In the genomic region with DNA sequence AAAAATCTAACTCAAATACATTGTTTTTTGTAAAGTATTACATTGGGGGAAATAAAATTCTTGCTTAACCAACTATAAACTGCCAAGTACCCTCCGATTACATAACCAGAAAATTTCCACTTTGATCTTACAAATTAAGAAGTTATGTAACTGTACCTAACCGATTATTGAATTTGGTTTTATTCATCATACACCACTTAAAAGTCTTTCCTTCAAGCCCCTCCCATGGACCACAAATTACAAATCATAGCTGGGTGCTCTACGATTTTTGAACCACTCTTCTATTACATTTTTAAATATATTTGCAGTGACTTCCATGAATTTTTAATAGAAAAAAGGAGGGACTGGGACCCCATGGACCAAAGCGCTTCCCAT, we compare ENCODE assay signal across 8 cellular contexts. TPM values are rescaled to one million over a fixed set of nuclear protein-coding genes. Genes with fewer than 3 reads are reported as not detected.
A peak's percentile ranks its signal among the peaks of the same experiment; 100 is the strongest.
DNase-seq lines count a peak whose midpoint lies in the region; ATAC-seq, FAIRE-seq and TF ChIP-seq lines count a peak whose summit lies in the region.

No MANE protein-coding gene starts in this region.

- no peak for TF ChIP-seq POLR2A in A549 (IDR thresholded peaks at IDR 0.05; ENCODE audit: low read length)
- no peak for TF ChIP-seq POLR2A in lower leg skin (IDR thresholded peaks at IDR 0.05)
- TF ChIP-seq POLR2A in vagina (IDR thresholded peaks at IDR 0.05): no peak

- H3K4me2 ChIP-seq in A549 (peak overlapping the region; percentile 80), H9 (ENCODE audit: insufficient read depth, insufficient read length, low read length) (peak overlapping the region; percentile 22)

- no peak overlapping the region for H2BK120ac ChIP-seq in H9 (ENCODE audit: low read depth, low read length, poor library complexity, severe bottlenecking)

- no peak overlapping the region for H3K56ac ChIP-seq in H9 (ENCODE audit: insufficient read length, low read depth, low read length)

- H3K14ac ChIP-seq in H9 (ENCODE audit: insufficient read depth, low read length): peak overlapping the region; percentile 91; the same call in 1 of the 2 replicates

- peak overlapping the region; percentile 86 for H3K9ac ChIP-seq in H9 (ENCODE audit: extremely low read depth, insufficient read length, low read length)

- H2BK5ac ChIP-seq in H9 (ENCODE audit: insufficient read length, low read length): no peak overlapping the region

- H2BK12ac ChIP-seq in H9 (ENCODE audit: insufficient read length, low read depth, low read length): no peak overlapping the region

- H3K18ac ChIP-seq in H9 (ENCODE audit: insufficient read length, low read depth, low read length): peak overlapping the region; percentile 66

- no peaks in the 10 kb centered on the region for H3K79me1 ChIP-seq in H9 (ENCODE audit: insufficient read depth, low read depth, low read length, poor library complexity, severe bottlenecking)

- no peak for FAIRE-seq in A549 (lab: Jason Lieb, UNC)
- no peak for FAIRE-seq in RCC 7860 (lab: Jason Lieb, UNC)

- WGBS in A549 (ENCODE audit: missing lambda C conversion rate): 16% methylated on average over 4 of the region's 4 CpGs
- WGBS in H9 (ENCODE audit: extremely low coverage, insufficient read length, low lambda C conversion rate): no CpG with 5 or more reads among the region's 4 CpGs
- 5 to 7% methylated on average over 4 of the region's 4 CpGs for WGBS in lower leg skin, 2 donors

- ATAC-seq in A549: 0 out of 6 replicates have a peak, but pooled peaks of 1 of the 2 experiments have one; percentile 3

- H3K27me3 Mint-ChIP-seq in H9 (ENCODE audit: low read depth): no peaks in the 10 kb centered on the region

- no peaks in the 10 kb centered on the region for H4K20me1 ChIP-seq in H9 (ENCODE audit: control insufficient read depth, insufficient read depth, insufficient read length)

- H3K36me3 Mint-ChIP-seq in H9 (ENCODE audit: insufficient read depth in 1 of 3, low read depth in 3 of 3): peaks cover 28 to 34% (median 33%) of the 10 kb centered on the region in 3 experiments

- TF ChIP-seq RAD21 in A549 (conservative IDR thresholded peaks at IDR 0.05 in 1 of 2, IDR thresholded peaks at IDR 0.05 in 1 of 2): no peak

- H3K9me3 ChIP-seq in A549 (peaks cover 40% of the 10 kb centered on the region), H9 (ENCODE audit: control insufficient read depth, low read depth, low read length) (peaks cover 2% of the 10 kb centered on the region), ascending aorta (no peaks in the 10 kb centered on the region), vagina (no peaks in the 10 kb centered on the region)

- DNase-seq in A549 (ENCODE audit: low read depth in 1 of 2, low spot score in 1 of 2): peak; percentile 6 to 11
- DNase-seq in H9: no peak
- no peak for DNase-seq in ascending aorta (ENCODE audit: low spot score in 2 of 2)
- no peak for DNase-seq in lower leg skin (ENCODE audit: low spot score in 2 of 2)
- no peak for DNase-seq in vagina (ENCODE audit: extremely low spot score in 2 of 2)
- no peak for DNase-seq in SKM-1 (lab: John Stamatoyannopoulos, UW; ENCODE audit: unreplicated experiment)
- no peak for DNase-seq in RCC 7860 (ENCODE audit: low spot score)
- DNase-seq in NCI-H2196 (lab: John Stamatoyannopoulos, UW; ENCODE audit: unreplicated experiment): no peak

- intact Hi-C loops in ascending aorta (cut with DNase I): loop anchor here (2.0 to 10.0 kb wide), 7 partner anchors 21 to 810 kb away; a partner anchor contains a TSS
- intact Hi-C loops in lower leg skin (cut with DNase I; ENCODE audit: low total_unique reads): no loop called here
- intact Hi-C loops in vagina (cut with DNase I): no loop called here

- H3K4me1 ChIP-seq in A549: no peaks in the 10 kb centered on the region
- H3K4me1 ChIP-seq in H9 (ENCODE audit: insufficient read depth, low read length): no peaks in the 10 kb centered on the region
- H3K4me1 ChIP-seq in ascending aorta: peaks cover 2 to 30% of the 10 kb centered on the region in 2 donors
- H3K4me1 ChIP-seq in vagina: peaks cover 51% of the 10 kb centered on the region

- peaks cover 45 to 66% of the 10 kb centered on the region in 2 experiments for H3K9me3 Mint-ChIP-seq in H9

- H3K27ac Mint-ChIP-seq in H9: peak overlapping the region in 2 of 3 experiments; percentile 72 to 100; a peak in 4 of 7 replicates

- H2AK5ac ChIP-seq in H9 (ENCODE audit: insufficient read length, low read length): no peak overlapping the region

- no peak overlapping the region for H4K5ac ChIP-seq in H9 (ENCODE audit: insufficient read length, low read depth, low read length)

- H3K4me1 Mint-ChIP-seq in H9: peaks cover 15 to 24% of the 10 kb centered on the region in 2 experiments

- peaks cover 2% of the 10 kb centered on the region; the same call in 1 of the 2 replicates for H3K79me2 ChIP-seq in H9 (ENCODE audit: insufficient read depth, low read length)

- peak overlapping the region; percentile 74 for H3K4me3 ChIP-seq in A549
- peak overlapping the region; percentile 67 to 80 for H3K4me3 ChIP-seq in ascending aorta
- H3K4me3 ChIP-seq in lower leg skin (ENCODE audit: low read depth, poor library complexity, severe bottlenecking): peak overlapping the region; percentile 77
- H3K4me3 ChIP-seq in vagina: peak overlapping the region; percentile 77 to 80

- no peak overlapping the region for H4K91ac ChIP-seq in H9 (ENCODE audit: insufficient read length, low read depth, low read length)

- POLR2A ChIA-PET in A549 (lab: Yijun Ruan, JAX): interaction anchor here (0.6 to 0.7 kb wide), 3 partner anchors 231 to 385 kb away, joined by 3 to 7 read pairs (median 3); no protein-coding TSS in a partner anchor

- no peak overlapping the region for H2AFZ ChIP-seq in H9 (ENCODE audit: low read length)

- TF ChIP-seq CTCF in A549 (IDR thresholded peaks at IDR 0.05) (no peak), H9 (conservative IDR thresholded peaks at IDR 0.05) (no peak), ascending aorta (IDR thresholded peaks at IDR 0.05) (no peak), lower leg skin (IDR thresholded peaks at IDR 0.05) (no peak), vagina (IDR thresholded peaks at IDR 0.05) (no peak)

- no peak overlapping the region for H3T11ph ChIP-seq in H9 (ENCODE audit: low read length)

- CTCF ChIA-PET in A549 (lab: Yijun Ruan, JAX): no interaction called here

- H3K23ac ChIP-seq in H9 (ENCODE audit: insufficient read length, low read depth, low read length): no peak overlapping the region

- H3K27ac ChIP-seq in A549 (peak overlapping the region; percentile 70 to 84), H9 (ENCODE audit: insufficient read length, low read depth, low read length) (no peak overlapping the region), ascending aorta (peak overlapping the region; percentile 79 to 89), vagina (peak overlapping the region; percentile 86)

- H2BK15ac ChIP-seq in H9 (ENCODE audit: low read depth, low read length): no peak overlapping the region

- H3K23me2 ChIP-seq in H9 (ENCODE audit: insufficient read length, low read depth, low read length, poor library complexity, severe bottlenecking): no peaks in the 10 kb centered on the region

- no peak overlapping the region for H3K4ac ChIP-seq in H9 (ENCODE audit: low read depth, low read length)

- no peaks in the 10 kb centered on the region for H3K27me3 ChIP-seq in H9 (ENCODE audit: insufficient read depth, low read length)
- H3K27me3 ChIP-seq in ascending aorta: no peaks in the 10 kb centered on the region
- no peaks in the 10 kb centered on the region for H3K27me3 ChIP-seq in vagina

- no peak overlapping the region for H4K8ac ChIP-seq in H9 (replicated peaks; ENCODE audit: insufficient read length, low read depth, low read length)

- no peak for TF ChIP-seq EP300 in A549 (IDR thresholded peaks at IDR 0.05)

- H3K36me3 ChIP-seq in ascending aorta: no peaks in the 10 kb centered on the region
- H3K36me3 ChIP-seq in vagina: no peaks in the 10 kb centered on the region

- peak overlapping the region; percentile 97 to 100 for H3K4me3 Mint-ChIP-seq in H9

- no peak overlapping the region for H2BK20ac ChIP-seq in H9 (ENCODE audit: low read depth, low read length, poor library complexity, severe bottlenecking)

TF ChIP-seq in A549, 52 proteins besides CTCF, POLR2A, EP300 and RAD21:
- TF ChIP-seq MAFK (IDR thresholded peaks at IDR 0.05; ENCODE audit: partially characterized antibody) (no peak), SREBF2 (IDR thresholded peaks at IDR 0.05) (no peak), HOXB5 (CRISPR knock-in tag; IDR thresholded peaks at IDR 0.05) (no peak), CHD2 (IDR thresholded peaks at IDR 0.05; ENCODE audit: low read length, partially characterized antibody) (no peak), ZSCAN20 (CRISPR knock-in tag; IDR thresholded peaks at IDR 0.05) (no peak), CBX2 (IDR thresholded peaks at IDR 0.05; ENCODE audit: borderline replicate concordance, low read depth) (no peak), FOSB (CRISPR knock-in tag; IDR thresholded peaks at IDR 0.05) (no peak)
- TF ChIP-seq, protein P1, sequence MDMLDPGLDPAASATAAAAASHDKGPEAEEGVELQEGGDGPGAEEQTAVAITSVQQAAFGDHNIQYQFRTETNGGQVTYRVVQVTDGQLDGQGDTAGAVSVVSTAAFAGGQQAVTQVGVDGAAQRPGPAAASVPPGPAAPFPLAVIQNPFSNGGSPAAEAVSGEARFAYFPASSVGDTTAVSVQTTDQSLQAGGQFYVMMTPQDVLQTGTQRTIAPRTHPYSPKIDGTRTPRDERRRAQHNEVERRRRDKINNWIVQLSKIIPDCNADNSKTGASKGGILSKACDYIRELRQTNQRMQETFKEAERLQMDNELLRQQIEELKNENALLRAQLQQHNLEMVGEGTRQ (IDR thresholded peaks at IDR 0.05): no peak
- TF ChIP-seq, protein P2, sequence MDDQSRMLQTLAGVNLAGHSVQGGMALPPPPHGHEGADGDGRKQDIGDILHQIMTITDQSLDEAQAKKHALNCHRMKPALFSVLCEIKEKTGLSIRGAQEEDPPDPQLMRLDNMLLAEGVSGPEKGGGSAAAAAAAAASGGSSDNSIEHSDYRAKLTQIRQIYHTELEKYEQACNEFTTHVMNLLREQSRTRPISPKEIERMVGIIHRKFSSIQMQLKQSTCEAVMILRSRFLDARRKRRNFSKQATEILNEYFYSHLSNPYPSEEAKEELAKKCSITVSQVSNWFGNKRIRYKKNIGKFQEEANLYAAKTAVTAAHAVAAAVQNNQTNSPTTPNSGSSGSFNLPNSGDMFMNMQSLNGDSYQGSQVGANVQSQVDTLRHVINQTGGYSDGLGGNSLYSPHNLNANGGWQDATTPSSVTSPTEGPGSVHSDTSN (IDR thresholded peaks at IDR 0.05): no peak
TF ChIP-seq in A549: peak in this region for 0.

RNA-seq across cellular contexts. Expression of a gene that starts 0.6 kb away (rescaled TPM):
- polyA plus RNA-seq in A549 (2011; rRNA removed) (5.7 and 6.6 TPM in 2 replicates), A549 (2017; fragmentation: RNase III; extraction: RNeasy Plus Mini Kit Qiagen cat#74134 plus additional on column Dnase treatment) (3.9 to 4.7 TPM (median 4.6 TPM) in 3 replicates)
- 0.82 and 1.0 TPM in 2 replicates for polyA plus RNA-seq in A549 (2012; cell fraction: cytosol; rRNA removed)
- polyA plus RNA-seq in A549 (2012; cell fraction: nucleus; rRNA removed): 0.98 and 1.1 TPM in 2 replicates
- 3.6 and 5.6 TPM in 2 replicates for polyA minus RNA-seq in A549 (2011; rRNA and poly(A)+ RNA removed)
- total RNA-seq in H9 (2021) (19.3 and 21.3 TPM in 2 replicates), ascending aorta (11.0 TPM), lower leg skin (1 to 10 TPM; 8.2 to 8.8 (median 8.5) TPM), vagina (22.1 TPM)

Comparison
In these comparisons a context has a peak if more than half of its experiments do, and no peak if none do; other contexts are left out.
1. DNase-seq: peak in A549 (2 of 2); none in H9 (single experiment), ascending aorta (0 of 2), lower leg skin (0 of 2), vagina (0 of 2), SKM-1 (single experiment), RCC 7860 (single experiment) and NCI-H2196 (single experiment).
2. Peak in every context shown above with its lines, with median percentiles within 50 percentile points of each other: H3K4me3 ChIP-seq.